Comparison of ENCODE assay signal across 12 cellular contexts in genomic region chr10:114681542-114681941, GRCh38. TPM values are rescaled to one million over a fixed set of nuclear protein-coding genes. Genes with fewer than 3 reads are reported as not detected.
A peak's percentile ranks its signal among the peaks of the same experiment; 100 is the strongest.
DNase-seq lines count a peak whose midpoint lies in the region; ATAC-seq, FAIRE-seq and TF ChIP-seq lines count a peak whose summit lies in the region.
"Had no signal": no experiment of that assay in that cellular context is flagged by ENCODE, and none has a peak within 500 bp of the region (broad histone marks: within the 10 kb centered on the region; RNA-seq: fewer than 3 reads in every experiment).

No MANE protein-coding gene starts in this region.

- H3K4me1 ChIP-seq in breast epithelium (peaks cover 0 to 15% of the 10 kb centered on the region in 2 donors), keratinocyte (ENCODE audit: control insufficient read depth, extremely low read depth, insufficient read depth, low read length) (peaks cover 56% of the 10 kb centered on the region)

- TF ChIP-seq CTCF in breast epithelium (IDR thresholded peaks at IDR 0.05) (no peak), keratinocyte (optimal IDR thresholded peaks at IDR 0.05 in 1 of 3, IDR thresholded peaks at IDR 0.05 in 1 of 3, conservative IDR thresholded peaks at IDR 0.05 in 1 of 3; ENCODE audit: extremely low read depth in 1 of 3, insufficient read depth in 2 of 3, low read length in 3 of 3) (no peak)

- H3K9me3 ChIP-seq in breast epithelium (no peaks in the 10 kb centered on the region), keratinocyte (ENCODE audit: control insufficient read depth, low read depth, low read length) (no peaks in the 10 kb centered on the region)

- no peak for TF ChIP-seq POLR2A in breast epithelium (IDR thresholded peaks at IDR 0.05)

- no peaks in the 10 kb centered on the region for H3K9me1 ChIP-seq in keratinocyte (ENCODE audit: control insufficient read depth, extremely low read depth, insufficient read depth, low read length)

- no peak overlapping the region for H3K9ac ChIP-seq in keratinocyte (ENCODE audit: control insufficient read depth, extremely low read depth, insufficient read depth, low read length)

- H3K79me2 ChIP-seq in keratinocyte (ENCODE audit: control insufficient read depth, insufficient read depth, low read length): no peaks in the 10 kb centered on the region

- peak; percentile 86 for FAIRE-seq in keratinocyte (lab: Jason Lieb, UNC)

- H4K20me1 ChIP-seq in keratinocyte (ENCODE audit: control insufficient read depth, extremely low read depth, insufficient read depth, low read length): no peaks in the 10 kb centered on the region

- no peak overlapping the region for H3K27ac Mint-ChIP-seq in activated T-helper 2 cell treated with anti-CD3 and anti-CD28 coated beads, Interferon-gamma antibody, Interleukin-2, Interleukin-4, amounts not matched to agents 10 μg/mL and 5 μg/mL and 100 μg/mL, durations not matched to agents 14 hours and 24 hours and 36 hours
- H3K27ac Mint-ChIP-seq: GM23338 had no signal

- H3K4me3 ChIP-seq in breast epithelium (peak overlapping the region in 2 of 3 donors; percentile 28 to 60), keratinocyte (ENCODE audit: control insufficient read depth in 2 of 3, extremely low read depth in 1 of 3, insufficient read depth in 2 of 3, low read depth in 1 of 3, low read length in 3 of 3) (no peak overlapping the region)
- H3K4me3 ChIP-seq: GM23338 had no signal

- H3K4me3 Mint-ChIP-seq in activated T-helper 2 cell treated with anti-CD3 and anti-CD28 coated beads, Interferon-gamma antibody, Interleukin-2, Interleukin-4, amounts not matched to agents 10 μg/mL and 5 μg/mL and 100 μg/mL, durations not matched to agents 14 hours and 24 hours and 36 hours (ENCODE audit: low read depth): no peak overlapping the region
- H3K4me3 Mint-ChIP-seq: GM23338 had no signal

- H3K27ac ChIP-seq in breast epithelium (peak overlapping the region; percentile 41 to 90), keratinocyte (ENCODE audit: control insufficient read depth, insufficient read depth, low read length) (no peak overlapping the region)

- no peaks in the 10 kb centered on the region for H3K36me3 ChIP-seq in breast epithelium
- no peaks in the 10 kb centered on the region for H3K36me3 ChIP-seq in keratinocyte (ENCODE audit: control insufficient read depth in 2 of 2, extremely low read depth in 1 of 2, insufficient read depth in 2 of 2, low read length in 2 of 2)

- peak overlapping the region; percentile 21 for H2AFZ ChIP-seq in keratinocyte (ENCODE audit: control insufficient read depth, low read length)
- H2AFZ ChIP-seq: GM23338 had no signal

- intact Hi-C loops in breast epithelium (cut with DNase I; ENCODE audit: low total_unique reads): no loop called here
- intact Hi-C loops in activated T-helper 2 cell treated with anti-CD3 and anti-CD28 coated beads, Interferon-gamma antibody, Interleukin-2, Interleukin-4, amounts not matched to agents 10 μg/mL and 5 μg/mL and 100 μg/mL, durations not matched to agents 14 hours and 24 hours and 36 hours (cut with micrococcal nuclease): no loop called here

- no peaks in the 10 kb centered on the region for H3K36me3 Mint-ChIP-seq in activated T-helper 2 cell treated with anti-CD3 and anti-CD28 coated beads, Interferon-gamma antibody, Interleukin-2, Interleukin-4, amounts not matched to agents 10 μg/mL and 5 μg/mL and 100 μg/mL, durations not matched to agents 14 hours and 24 hours and 36 hours (ENCODE audit: low read depth)

- no peaks in the 10 kb centered on the region for H3K9me3 Mint-ChIP-seq in activated T-helper 2 cell treated with anti-CD3 and anti-CD28 coated beads, Interferon-gamma antibody, Interleukin-2, Interleukin-4, amounts not matched to agents 10 μg/mL and 5 μg/mL and 100 μg/mL, durations not matched to agents 14 hours and 24 hours and 36 hours
- H3K9me3 Mint-ChIP-seq: GM23338 had no signal

- peak; percentile 84 for DNase-seq in A172 (ENCODE audit: low spot score)
- DNase-seq in NCI-H1092 treated with DMSO at 0.1 percent for 48 hours (lab: John Stamatoyannopoulos, UW): peak; percentile 52
- DNase-seq in breast epithelium (ENCODE audit: low spot score in 2 of 2): no peak
- DNase-seq in keratinocyte (ENCODE audit: low read depth, low spot score): no peak
- DNase-seq in HUDEP-2 (lab: John Stamatoyannopoulos, UW; ENCODE audit: unreplicated experiment in 76 of 76): no peak
- DNase-seq in epidermal melanocyte (ENCODE audit: insufficient read length, low spot score): no peak
- no peak for DNase-seq in activated T-helper 2 cell treated with anti-CD3 and anti-CD28 coated beads, Interferon-gamma antibody, Interleukin-2, Interleukin-4, amounts not matched to agents 10 μg/mL and 5 μg/mL and 100 μg/mL, durations not matched to agents 14 hours and 24 hours and 36 hours (ENCODE audit: low spot score)
- DNase-seq: activated gamma-delta T cell, NCI-H1436 treated with DMSO at 0.1 percent for 48 hours, occipital lobe had no signal

- peaks cover 12% of the 10 kb centered on the region for H3K27me3 Mint-ChIP-seq in activated T-helper 2 cell treated with anti-CD3 and anti-CD28 coated beads, Interferon-gamma antibody, Interleukin-2, Interleukin-4, amounts not matched to agents 10 μg/mL and 5 μg/mL and 100 μg/mL, durations not matched to agents 14 hours and 24 hours and 36 hours (ENCODE audit: low read depth)

- dilution Hi-C loops in keratinocyte (cut with MboI; ENCODE audit: extremely low pct_ligation_motif_present, low sequenced_read_pairs): no loop called here

- peak overlapping the region; percentile 30 for H3K4me2 ChIP-seq in keratinocyte (ENCODE audit: control insufficient read depth, extremely low read depth, insufficient read depth, low read depth, low read length)
- H3K4me2 ChIP-seq: GM23338 had no signal

- H3K27me3 ChIP-seq in breast epithelium (no peaks in the 10 kb centered on the region), keratinocyte (ENCODE audit: control insufficient read depth, extremely low read depth, insufficient read depth, low read length) (no peaks in the 10 kb centered on the region)

- no peak for ATAC-seq in HG02610 (IDR thresholded peaks at IDR 0.05; ENCODE audit: unreplicated experiment)
- ATAC-seq: GM23338 had no signal

- H3K4me1 Mint-ChIP-seq in activated T-helper 2 cell treated with anti-CD3 and anti-CD28 coated beads, Interferon-gamma antibody, Interleukin-2, Interleukin-4, amounts not matched to agents 10 μg/mL and 5 μg/mL and 100 μg/mL, durations not matched to agents 14 hours and 24 hours and 36 hours (ENCODE audit: low read depth): no peaks in the 10 kb centered on the region

RNA-seq across cellular contexts. Expression of gene ABLIM1, which starts 23.5 kb away (rescaled TPM):
- total RNA-seq in A172 (2014; rRNA removed; shearing (Covaris generic)): 1.8 and 2.3 TPM in 2 replicates
- total RNA-seq in breast epithelium: 100 to 1,000 TPM in 2 of 3 donors, 10 to 100 TPM in 1; 89.0 to 216 (median 131) TPM
- polyA plus RNA-seq in keratinocyte: 47.6 to 91.7 TPM (median 55.2 TPM) in 3 replicates
- 51.1 TPM for polyA plus RNA-seq in keratinocyte (2011; ENCODE audit: low read depth)
- polyA plus RNA-seq in keratinocyte (2011; cell fraction: cytosol; rRNA removed): 61.3 and 74.1 TPM in 2 replicates
- polyA plus RNA-seq in keratinocyte (2011; cell fraction: nucleus; rRNA removed): 69.3 and 88.6 TPM in 2 replicates
- 25.7 and 67.7 TPM in 2 replicates for polyA plus RNA-seq in keratinocyte (2012; ENCODE audit: low replicate concordance)
- 76.9 to 204 TPM (median 159 TPM) in 3 replicates for polyA minus RNA-seq in keratinocyte
- 61.8 TPM for polyA minus RNA-seq in keratinocyte (2011; cell fraction: cytosol; rRNA and poly(A)+ RNA removed)
- polyA minus RNA-seq in keratinocyte (2011; cell fraction: nucleus; rRNA and poly(A)+ RNA removed): 73.0 and 119 TPM in 2 replicates
- 37.9 and 39.8 TPM in 2 replicates for total RNA-seq in activated T-helper 2 cell treated with anti-CD3 and anti-CD28 coated beads, Interferon-gamma antibody, Interleukin-2, Interleukin-4, amounts not matched to agents 10 μg/mL and 5 μg/mL and 100 μg/mL, durations not matched to agents 14 hours and 24 hours and 36 hours

Comparison
In these comparisons a context has a peak if more than half of its experiments do, and no peak if none do; other contexts are left out.
1. DNase-seq: peak in A172 (single experiment) and NCI-H1092 treated with DMSO at 0.1 percent for 48 hours (single experiment); none in breast epithelium (0 of 2), keratinocyte (single experiment), HUDEP-2 (0 of 76), epidermal melanocyte (single experiment) and activated T-helper 2 cell treated with anti-CD3 and anti-CD28 coated beads, Interferon-gamma antibody, Interleukin-2, Interleukin-4, amounts not matched to agents 10 μg/mL and 5 μg/mL and 100 μg/mL, durations not matched to agents 14 hours and 24 hours and 36 hours (single experiment).
2. H3K4me3 ChIP-seq: peak in breast epithelium (2 of 3); none in keratinocyte (0 of 3).
3. RNA of gene ABLIM1, which starts 23.5 kb away (total RNA-seq): 89.0 to 216 TPM in breast epithelium and 37.9 to 39.8 TPM in activated T-helper 2 cell treated with anti-CD3 and anti-CD28 coated beads, Interferon-gamma antibody, Interleukin-2, Interleukin-4, amounts not matched to agents 10 μg/mL and 5 μg/mL and 100 μg/mL, durations not matched to agents 14 hours and 24 hours and 36 hours; 1.8 to 2.3 TPM in A172; every median in the first group is over 10 times any median in the second.